ENCODE assay signal across 8 cellular contexts in the genomic region with DNA sequence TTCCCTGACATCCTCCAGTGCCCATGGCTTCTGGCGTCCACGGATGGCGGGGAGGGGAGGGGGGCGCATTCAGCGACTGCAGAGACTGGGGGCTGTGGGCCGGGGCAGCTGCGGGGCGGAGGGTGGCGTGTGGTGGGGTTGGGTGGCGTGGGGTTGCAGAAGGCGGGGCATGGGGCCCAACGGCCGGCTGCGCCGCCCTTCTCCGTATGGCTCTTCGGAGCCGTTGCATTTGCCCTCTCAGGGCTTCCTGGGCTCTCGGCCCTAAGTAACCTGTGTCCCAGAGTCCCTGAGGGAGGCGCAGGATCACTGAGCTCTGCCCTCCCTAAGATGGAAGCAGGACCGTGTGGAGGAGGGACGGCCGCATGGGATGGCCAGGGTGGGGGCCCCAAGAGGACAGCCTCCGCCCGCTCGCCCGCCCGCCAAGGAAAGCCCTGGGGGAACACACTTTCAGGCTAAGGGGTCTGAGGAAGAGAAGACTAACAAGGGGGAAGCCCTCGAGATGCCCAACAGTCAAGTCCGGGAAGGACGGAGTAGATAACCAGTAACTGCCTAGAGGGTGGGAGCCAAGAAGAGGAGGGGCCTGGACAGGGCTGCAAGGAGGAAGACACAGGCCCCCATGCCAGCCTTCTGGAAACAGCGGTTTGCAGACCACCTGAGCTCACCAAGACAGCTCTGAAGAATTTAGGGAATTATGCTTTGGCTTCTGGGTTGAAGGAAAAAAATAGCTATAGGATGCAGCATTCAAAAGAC. TPM values are rescaled to one million over a fixed set of nuclear protein-coding genes. Genes with fewer than 3 reads are reported as not detected.
DNase-seq lines count a peak whose midpoint lies in the region; ATAC-seq, FAIRE-seq and TF ChIP-seq lines count a peak whose summit lies in the region.

No MANE protein-coding gene starts in this region.

- peak overlapping the region; percentile 79 for H3K4me3 ChIP-seq in HUES64 (ENCODE audit: low read length)
- H3K4me3 ChIP-seq in bronchial epithelial cell (ENCODE audit: low read depth, low read length) = peak overlapping the region; percentile 93
- H3K4me3 ChIP-seq in right lobe of liver = peak overlapping the region; percentile 55 to 66 (median 62)
- H3K4me3 ChIP-seq in transverse colon = peak overlapping the region; percentile 54 to 75 (median 64)

- H3K9me3 ChIP-seq in HUES64 (ENCODE audit: insufficient read depth, low read depth, low read length) = no peaks in the 10 kb centered on the region
- H3K9me3 ChIP-seq in right lobe of liver = no peaks in the 10 kb centered on the region
- no peaks in the 10 kb centered on the region for H3K9me3 ChIP-seq in transverse colon

- H3K27ac ChIP-seq in HUES64 (ENCODE audit: low read depth, low read length) = no peak overlapping the region
- H3K27ac ChIP-seq in right lobe of liver = no peak overlapping the region
- peak overlapping the region; percentile 86 to 93 (median 89) for H3K27ac ChIP-seq in transverse colon

- peaks cover 14% of the 10 kb centered on the region for H3K36me3 ChIP-seq in HUES64 (ENCODE audit: insufficient read depth, low read length)
- H3K36me3 ChIP-seq in bronchial epithelial cell (ENCODE audit: control insufficient read depth, insufficient read depth, low read length) = peaks cover 2% of the 10 kb centered on the region
- no peaks in the 10 kb centered on the region for H3K36me3 ChIP-seq in right lobe of liver
- no peaks in the 10 kb centered on the region for H3K36me3 ChIP-seq in transverse colon

- ATAC-seq in right lobe of liver = peak; percentile 18 to 38 (median 25)
- ATAC-seq in HG02610 (IDR thresholded peaks at IDR 0.05; ENCODE audit: unreplicated experiment) = no peak

- no peak for FAIRE-seq in bronchial epithelial cell (lab: Jason Lieb, UNC)

- peaks cover 7% of the 10 kb centered on the region; the same call in 1 of the 2 replicates for H3K4me1 ChIP-seq in HUES64 (ENCODE audit: insufficient read depth, low read length)
- peaks cover 0 to 20% (median 9%) of the 10 kb centered on the region in 4 donors for H3K4me1 ChIP-seq in right lobe of liver
- peaks cover 8 to 53% (median 36%) of the 10 kb centered on the region in 4 donors for H3K4me1 ChIP-seq in transverse colon

- TF ChIP-seq CTCF in bronchial epithelial cell (IDR thresholded peaks at IDR 0.05; ENCODE audit: insufficient read depth, low read length, severe bottlenecking) (no peak), right lobe of liver (IDR thresholded peaks at IDR 0.05) (no peak), transverse colon (IDR thresholded peaks at IDR 0.05) (no peak)

- intact Hi-C loops in right lobe of liver (cut with DNase I) (no loop called here), transverse colon (cut with DNase I; ENCODE audit: low total_unique reads) (loop anchor here (5.0 kb wide), 1 partner anchor 76 kb away; no protein-coding TSS in a partner anchor)

- H3K9ac ChIP-seq in HUES64 (ENCODE audit: low read depth, low read length) = no peak overlapping the region; the same call in 1 of the 2 replicates

- no peak for TF ChIP-seq EP300 in transverse colon (IDR thresholded peaks at IDR 0.05; ENCODE audit: low read depth)

- TF ChIP-seq POLR2A in right lobe of liver (IDR thresholded peaks at IDR 0.05) = no peak
- peak; percentile 67 for TF ChIP-seq POLR2A in transverse colon (IDR thresholded peaks at IDR 0.05)

- peaks cover 35% of the 10 kb centered on the region for H3K27me3 ChIP-seq in HUES64 (ENCODE audit: insufficient read depth, low read length)
- H3K27me3 ChIP-seq in bronchial epithelial cell (ENCODE audit: control insufficient read depth, insufficient read depth, low read length) = no peaks in the 10 kb centered on the region
- no peaks in the 10 kb centered on the region for H3K27me3 ChIP-seq in right lobe of liver
- no peaks in the 10 kb centered on the region for H3K27me3 ChIP-seq in transverse colon

- in situ Hi-C loops in transverse colon (cut with MboI; ENCODE audit: low pct_ligation_motif_present in 1 of 4, low pct_unique_long_range_greater_than_20kb in 1 of 4, low sequenced_read_pairs in 3 of 4) = loop anchor here in 1 of 4 donors (25.0 kb wide), 1 partner anchor 104 kb away; no protein-coding TSS in a partner anchor

- 7% methylated on average over 32 of the region's 32 CpGs for WGBS in HUES64
- WGBS in right lobe of liver (ENCODE audit: insufficient coverage, low coverage, low lambda C conversion rate, missing lambda C conversion rate) = 42% methylated on average over 11 of the region's 32 CpGs
- 5% methylated on average over 29 of the region's 32 CpGs; no CpG with 5 or more reads in 1 of the 2 donors for WGBS in transverse colon (ENCODE audit: low coverage in 1 of 2), 2 donors

- DNase-seq in CMK (ENCODE audit: low read depth) (peak; percentile 45), bronchial epithelial cell (ENCODE audit: low read depth) (no peak), right lobe of liver (no peak), transverse colon (peak; percentile 82), HPDE6-E6E7 (ENCODE audit: extremely low spot score) (no peak)
- no peak for DNase-seq in effector CD4-positive, alpha-beta T cell

RNA-seq across cellular contexts. Expression of a gene that starts 9.2 kb away (rescaled TPM):
- polyA plus RNA-seq in HUES64 (2013, experiment 1 of 2) = 0.50 TPM
- polyA plus RNA-seq in HUES64 (2013, experiment 2 of 2) = 0.25 TPM
- 2.4 and 2.8 TPM in 2 replicates for total RNA-seq in bronchial epithelial cell
- 1 to 10 TPM in 3 of 6 experiments, under 1 TPM in 3; 0.37 to 1.4 (median 1.0) TPM for total RNA-seq in right lobe of liver
- total RNA-seq in transverse colon = 100 to 1,000 TPM; 112 to 150 (median 126) TPM

RNA-seq across cellular contexts. Expression of a gene that starts 24.2 kb away (rescaled TPM):
- polyA plus RNA-seq in HUES64 (2013, experiment 1 of 2) = 15.3 TPM
- 16.1 TPM for polyA plus RNA-seq in HUES64 (2013, experiment 2 of 2)
- total RNA-seq in bronchial epithelial cell = 14.7 and 23.2 TPM in 2 replicates
- 10 to 100 TPM; 22.7 to 33.3 (median 27.0) TPM for total RNA-seq in right lobe of liver
- total RNA-seq in transverse colon = 10 to 100 TPM; 40.2 to 90.5 (median 59.3) TPM

RNA-seq across cellular contexts. Expression of a gene that starts 40.7 kb away (rescaled TPM):
- polyA plus RNA-seq in HUES64 (2013, experiment 1 of 2) = 42.5 TPM
- polyA plus RNA-seq in HUES64 (2013, experiment 2 of 2) = 43.4 TPM
- total RNA-seq in bronchial epithelial cell (64.8 and 72.9 TPM in 2 replicates), right lobe of liver (10 to 100 TPM; 27.5 to 53.1 (median 35.2) TPM), transverse colon (10 to 100 TPM; 37.0 to 56.7 (median 48.6) TPM)

RNA-seq across cellular contexts. Expression of a gene that starts 44.1 kb away (rescaled TPM):
- polyA plus RNA-seq in HUES64 (2013, experiment 1 of 2) = 18.3 TPM
- polyA plus RNA-seq in HUES64 (2013, experiment 2 of 2) = 18.3 TPM
- total RNA-seq in bronchial epithelial cell (23.2 and 29.0 TPM in 2 replicates), right lobe of liver (10 to 100 TPM in 5 of 6 experiments, 1 to 10 TPM in 1; 9.3 to 32.5 (median 15.6) TPM), transverse colon (10 to 100 TPM; 27.0 to 51.5 (median 32.7) TPM)

RNA-seq across cellular contexts. Expression of a gene that starts 57.1 kb away (rescaled TPM):
- polyA plus RNA-seq in HUES64 (2013, experiment 1 of 2) = 0.35 TPM
- polyA plus RNA-seq in HUES64 (2013, experiment 2 of 2) = 0.57 TPM
- total RNA-seq in bronchial epithelial cell (0.13 and 0.26 TPM in 2 replicates), right lobe of liver (1 to 10 TPM in 1 of 6 experiments, under 1 TPM in 4, not detected in 1; 0.09 to 1.4 (median 0.42) TPM), transverse colon (1 to 10 TPM in 1 of 4 donors, under 1 TPM in 2, not detected in 1; 0.40 to 1.7 (median 0.82) TPM)

Comparison
In these comparisons a context has a peak if more than half of its experiments do, and no peak if none do; other contexts are left out.
1. DNase-seq: peak in CMK (single experiment) and transverse colon (single experiment); none in bronchial epithelial cell (single experiment), right lobe of liver (0 of 3), HPDE6-E6E7 (single experiment) and effector CD4-positive, alpha-beta T cell (single experiment).
2. H3K27ac ChIP-seq: peak in transverse colon (4 of 4); none in HUES64 (single experiment) and right lobe of liver (0 of 3).
3. RNA of a gene that starts 9.2 kb away (total RNA-seq): 112 to 150 TPM in transverse colon; 2.4 to 2.8 TPM in bronchial epithelial cell and 0.37 to 1.4 TPM in right lobe of liver; every median in the first group is over 10 times any median in the second.
4. Peak in every context shown above with its lines, with median percentiles within 50 percentile points of each other: H3K4me3 ChIP-seq.